Comparison of ENCODE assay signal across 11 cellular contexts in genomic region chr12:124500232-124501079, GRCh38.
DNase-seq lines count a peak whose midpoint lies in the region; ATAC-seq and TF ChIP-seq lines count a peak whose summit lies in the region.
"Had no signal": no experiment of that assay in that cellular context is flagged by ENCODE, and none has a peak within 500 bp of the region (broad histone marks: within the 10 kb centered on the region; RNA-seq: fewer than 3 reads in every experiment).

No MANE protein-coding gene starts in this region.

- H3K4me1 ChIP-seq in upper lobe of right lung = peaks cover 43% of the 10 kb centered on the region

- H3K27me3 ChIP-seq in upper lobe of right lung = no peaks in the 10 kb centered on the region

- intact Hi-C loops in activated CD4-positive, alpha-beta T cell treated with anti-CD3 and anti-CD28 coated beads for 36 hours (cut with DNase I, micrococcal nuclease) = no loop called here
- intact Hi-C loops in upper lobe of right lung (cut with DNase I) = no loop called here

- no peaks in the 10 kb centered on the region for H3K9me3 ChIP-seq in upper lobe of right lung

- TF ChIP-seq CTCF in upper lobe of right lung (IDR thresholded peaks at IDR 0.05) = no peak

- no peaks in the 10 kb centered on the region for H3K27me3 Mint-ChIP-seq in activated CD4-positive, alpha-beta T cell treated with anti-CD3 and anti-CD28 coated beads for 36 hours

- DNase-seq in activated CD4-positive, alpha-beta T cell treated with anti-CD3 and anti-CD28 coated beads for 36 hours = no peak
- DNase-seq in activated CD4-positive, alpha-beta T cell treated with anti-CD3 and anti-CD28 coated beads for 1 hour = no peak
- DNase-seq in cerebellum (ENCODE audit: low spot score) = peak; percentile 70
- DNase-seq in kidney tubule cell (ENCODE audit: low spot score) = peak; percentile 95
- no peak for DNase-seq in upper lobe of right lung
- no peak for DNase-seq in MV-4-11 (lab: John Stamatoyannopoulos, UW)
- no peak for DNase-seq in stimulated activated naive CD8-positive, alpha-beta T cell treated with anti-CD3 and anti-CD28 coated beads, Interleukin-15, Interleukin-2, amounts not matched to agents 100 U/mL and 50 U/mL, for 24 hours
- no peak for DNase-seq in DMS153 treated with DMSO at 0.1 percent for 48 hours (lab: John Stamatoyannopoulos, UW; ENCODE audit: unreplicated experiment)
- DNase-seq: activated CD4-positive, alpha-beta T cell treated with anti-CD3 and anti-CD28 coated beads, Interleukin-2, amount 50 U/mL, for 1 hour; GOT3; NCI-H510A had no signal

- no peaks in the 10 kb centered on the region for H3K9me3 Mint-ChIP-seq in activated CD4-positive, alpha-beta T cell treated with anti-CD3 and anti-CD28 coated beads for 36 hours (ENCODE audit: low read depth)

- H3K4me1 Mint-ChIP-seq in activated CD4-positive, alpha-beta T cell treated with anti-CD3 and anti-CD28 coated beads for 36 hours = peaks cover 39% of the 10 kb centered on the region

- no peak overlapping the region for H3K4me3 ChIP-seq in upper lobe of right lung

- H3K36me3 ChIP-seq in upper lobe of right lung = no peaks in the 10 kb centered on the region

- H3K4me3 Mint-ChIP-seq in activated CD4-positive, alpha-beta T cell treated with anti-CD3 and anti-CD28 coated beads for 36 hours = no peak overlapping the region

- peak overlapping the region; percentile 35 for H3K27ac Mint-ChIP-seq in activated CD4-positive, alpha-beta T cell treated with anti-CD3 and anti-CD28 coated beads for 36 hours

- peak overlapping the region; percentile 36 for H3K27ac ChIP-seq in upper lobe of right lung

- no peak for ATAC-seq in activated CD4-positive, alpha-beta T cell treated with anti-CD3 and anti-CD28 coated beads for 36 hours
- peak; percentile 75 for ATAC-seq in upper lobe of right lung
- ATAC-seq in stimulated activated naive CD8-positive, alpha-beta T cell treated with anti-CD3 and anti-CD28 coated beads, Interleukin-15, Interleukin-2, amounts not matched to agents 100 U/mL and 50 U/mL, for 24 hours = no peak

- POLR2A ChIA-PET in activated CD4-positive, alpha-beta T cell treated with anti-CD3 and anti-CD28 coated beads for 36 hours (lab: Charles Lee) = no interaction called here

- H3K36me3 Mint-ChIP-seq in activated CD4-positive, alpha-beta T cell treated with anti-CD3 and anti-CD28 coated beads for 36 hours (ENCODE audit: low read depth) = no peaks in the 10 kb centered on the region

- CTCF ChIA-PET in activated CD4-positive, alpha-beta T cell treated with anti-CD3 and anti-CD28 coated beads for 36 hours (lab: Charles Lee) = interaction anchor here (0.8 kb wide), 1 partner anchor 141 kb away, joined by 4 read pairs; no protein-coding TSS in a partner anchor

Comparison
In these comparisons a context has a peak if more than half of its experiments do, and no peak if none do; other contexts are left out.
1. DNase-seq: peak in cerebellum (single experiment) and kidney tubule cell (single experiment); none in activated CD4-positive, alpha-beta T cell treated with anti-CD3 and anti-CD28 coated beads for 36 hours (single experiment), activated CD4-positive, alpha-beta T cell treated with anti-CD3 and anti-CD28 coated beads for 1 hour (single experiment), upper lobe of right lung (single experiment), MV-4-11 (single experiment), stimulated activated naive CD8-positive, alpha-beta T cell treated with anti-CD3 and anti-CD28 coated beads, Interleukin-15, Interleukin-2, amounts not matched to agents 100 U/mL and 50 U/mL, for 24 hours (single experiment) and DMS153 treated with DMSO at 0.1 percent for 48 hours (single experiment).